Comparison of ENCODE assay signal across 15 cellular contexts in genomic region chr20:37745553-37745952, GRCh38. TPM values are rescaled to one million over a fixed set of nuclear protein-coding genes. Genes with fewer than 3 reads are reported as not detected.
A peak's percentile ranks its signal among the peaks of the same experiment; 100 is the strongest.
DNase-seq lines count a peak whose midpoint lies in the region; ATAC-seq, FAIRE-seq and TF ChIP-seq lines count a peak whose summit lies in the region.
"Had no signal": no experiment of that assay in that cellular context is flagged by ENCODE, and none has a peak within 500 bp of the region (broad histone marks: within the 10 kb centered on the region; RNA-seq: fewer than 3 reads in every experiment).

No MANE protein-coding gene starts in this region.

- no peak overlapping the region for H3K4me3 ChIP-seq in GM12864 (ENCODE audit: low read depth, low read length)
- no peak overlapping the region for H3K4me3 ChIP-seq in endothelial cell of umbilical vein (replicated peaks in 1 of 3; ENCODE audit: insufficient read depth in 1 of 3, low read depth in 1 of 3, low read length in 3 of 3)
- no peak overlapping the region for H3K4me3 ChIP-seq in A673 (ENCODE audit: low read depth, low read length, poor library complexity, severe bottlenecking)
- H3K4me3 ChIP-seq: right atrium auricular region had no signal

- H3K27ac ChIP-seq in endothelial cell of umbilical vein (ENCODE audit: insufficient read depth, low read depth, low read length) (no peak overlapping the region), A673 (ENCODE audit: low read depth, low read length, poor library complexity, severe bottlenecking) (no peak overlapping the region)
- H3K27ac ChIP-seq: 22Rv1, right atrium auricular region had no signal

- H3K4me2 ChIP-seq in endothelial cell of umbilical vein (ENCODE audit: insufficient read depth, low read length), result no peak overlapping the region

- no peak overlapping the region for H2AFZ ChIP-seq in endothelial cell of umbilical vein (ENCODE audit: low read depth, low read length)

- no peaks in the 10 kb centered on the region for H4K20me1 ChIP-seq in endothelial cell of umbilical vein (replicated peaks; ENCODE audit: control insufficient read depth, extremely low read depth, insufficient read depth, low read length)

- H3K9me3 ChIP-seq in endothelial cell of umbilical vein (replicated peaks; ENCODE audit: control insufficient read depth, insufficient read depth, low read length), result no peaks in the 10 kb centered on the region
- H3K9me3 ChIP-seq in A673 (ENCODE audit: low read depth, low read length, poor library complexity, severe bottlenecking), result no peaks in the 10 kb centered on the region
- H3K9me3 ChIP-seq: right atrium auricular region had no signal

- DNase-seq in activated CD4-positive, CD25-positive, alpha-beta regulatory T cell (lab: John Stamatoyannopoulos, UW), result no peak
- DNase-seq in GM12864 (ENCODE audit: low read depth) (peak; percentile 43), NAMALWA (ENCODE audit: low spot score) (peak; percentile 6), endothelial cell of umbilical vein (ENCODE audit: low read depth, low spot score) (peak; percentile 35), A673 (ENCODE audit: low spot score) (no peak), G401 (ENCODE audit: low spot score) (no peak)
- DNase-seq: anterior cingulate cortex, cortex of kidney, NCI-H2081, SHP77 treated with DMSO at 0.1 percent for 48 hours had no signal

- no peaks in the 10 kb centered on the region for H3K27me3 ChIP-seq in endothelial cell of umbilical vein (ENCODE audit: control insufficient read depth in 2 of 2, insufficient read depth in 2 of 2, low read length in 2 of 2)
- no peaks in the 10 kb centered on the region for H3K27me3 ChIP-seq in A673 (replicated peaks; ENCODE audit: insufficient read depth, low read depth, low read length, poor library complexity)
- H3K27me3 ChIP-seq: right atrium auricular region had no signal

- POLR2A ChIA-PET in endothelial cell of umbilical vein (lab: Charles Lee), result no interaction called here
- POLR2A ChIA-PET in A673 (lab: Charles Lee; ENCODE audit: low non-redundant PET), result no interaction called here

- BruUV-seq in endothelial cell of umbilical vein (replicated peaks; lab: Mats Ljungman, UMichigan) (no TSS peak), A673 (replicated peaks; lab: Mats Ljungman, UMichigan) (no TSS peak)

- H3K9ac ChIP-seq in endothelial cell of umbilical vein (replicated peaks; ENCODE audit: extremely low read depth, insufficient read depth, low read length), result no peak overlapping the region

- ATAC-seq in activated CD4-positive, CD25-positive, alpha-beta regulatory T cell treated with anti-CD3 and anti-CD28 coated beads, Interleukin-2, amount 50 U/mL, for 24 hours, result peak; percentile 30 to 91
- ATAC-seq in GM19463 (IDR thresholded peaks at IDR 0.05; ENCODE audit: unreplicated experiment), result no peak
- ATAC-seq: natural killer cell treated with Interleukin-12 subunit alpha and Interleukin-12 subunit beta and Interleukin-15 and Interleukin-18, amount 100 ng/mL, for 72 hours had no signal

- FAIRE-seq in endothelial cell of umbilical vein (lab: Jason Lieb, UNC), result no peak

- no peaks in the 10 kb centered on the region for H3K9me1 ChIP-seq in endothelial cell of umbilical vein (replicated peaks; ENCODE audit: control insufficient read depth, extremely low read depth, insufficient read depth, low read length)

- TF ChIP-seq CTCF in GM12864 (IDR thresholded peaks at IDR 0.05; ENCODE audit: low read depth, low read length, missing control alignments) (no peak), endothelial cell of umbilical vein (IDR thresholded peaks at IDR 0.05; ENCODE audit: extremely low read depth in 1 of 2, insufficient read depth in 1 of 2, low read depth in 1 of 2, low read length in 2 of 2) (no peak), A673 (conservative IDR thresholded peaks at IDR 0.05; ENCODE audit: low read depth, low read length) (no peak)

- dilution Hi-C loops in endothelial cell of umbilical vein (cut with MboI; ENCODE audit: extremely low pct_ligation_motif_present, low sequenced_read_pairs), result no loop called here

- TF ChIP-seq POLR2A in endothelial cell of umbilical vein (IDR thresholded peaks at IDR 0.05; ENCODE audit: low read depth, low read length), result no peak

- H3K79me2 ChIP-seq in endothelial cell of umbilical vein (ENCODE audit: control insufficient read depth, insufficient read depth, low read length), result no peaks in the 10 kb centered on the region

- H3K36me3 ChIP-seq in endothelial cell of umbilical vein (ENCODE audit: control insufficient read depth in 2 of 2, extremely low read depth in 1 of 2, insufficient read depth in 2 of 2, low read length in 2 of 2) (peaks cover 0 to 2% of the 10 kb centered on the region in 2 experiments), A673 (ENCODE audit: insufficient read depth, low read length, poor library complexity, severe bottlenecking) (no peaks in the 10 kb centered on the region)

- intact Hi-C loops in endothelial cell of umbilical vein (cut with micrococcal nuclease), result no loop called here
- intact Hi-C loops in A673 (cut with micrococcal nuclease; ENCODE audit: unreplicated experiment), result no loop called here

- in situ Hi-C loops in G401 (cut with HindIII; ENCODE audit: low sequenced_read_pairs), result no loop called here

- H3K4me1 ChIP-seq in endothelial cell of umbilical vein (ENCODE audit: control insufficient read depth, extremely low read depth, insufficient read depth, low read length) (no peaks in the 10 kb centered on the region), A673 (ENCODE audit: insufficient read depth, low read length, poor library complexity, severe bottlenecking) (no peaks in the 10 kb centered on the region)

- CTCF ChIA-PET in endothelial cell of umbilical vein (lab: Charles Lee), result interaction anchor here (0.7 kb wide), 1 partner anchor 10 kb away, joined by 3 read pairs; no protein-coding TSS in a partner anchor
- CTCF ChIA-PET in A673 (lab: Charles Lee), result no interaction called here

TF ChIP-seq in endothelial cell of umbilical vein, 7 proteins besides CTCF, POLR2A, EP300 and RAD21:
- TF ChIP-seq MAX (IDR thresholded peaks at IDR 0.05; ENCODE audit: insufficient read depth, insufficient read length) (no peak), FOS (IDR thresholded peaks at IDR 0.05; ENCODE audit: borderline replicate concordance, insufficient read depth, low read length) (no peak), GATA2 (IDR thresholded peaks at IDR 0.05; ENCODE audit: insufficient read depth, insufficient read length, low read depth, low read length) (no peak), POLR2AphosphoS5 (IDR thresholded peaks at IDR 0.05; ENCODE audit: insufficient read depth, low read depth, low read length) (no peak), EZH2 (IDR thresholded peaks at IDR 0.05; ENCODE audit: borderline replicate concordance, low read depth, low read length, severe bottlenecking) (no peak), JUN (IDR thresholded peaks at IDR 0.05; ENCODE audit: borderline replicate concordance, insufficient read depth, insufficient read length, low read depth) (no peak), MYC (IDR thresholded peaks at IDR 0.05; ENCODE audit: low read depth, low read length) (no peak)

RNA-seq across cellular contexts. Expression of gene CTNNBL1, which starts 51.7 kb away (rescaled TPM):
- 54.8 and 60.2 TPM in 2 replicates for total RNA-seq in endothelial cell of umbilical vein
- 16.5 and 20.8 TPM in 2 replicates for polyA plus RNA-seq in endothelial cell of umbilical vein
- 29.8 and 37.7 TPM in 2 replicates for polyA plus RNA-seq in endothelial cell of umbilical vein (2011; cell fraction: cytosol; rRNA removed)
- polyA plus RNA-seq in endothelial cell of umbilical vein (2011; cell fraction: nucleus; rRNA removed), result 21.5 and 22.5 TPM in 2 replicates
- polyA plus RNA-seq in endothelial cell of umbilical vein (2012), result 71.1 and 82.9 TPM in 2 replicates
- 23.9 and 28.1 TPM in 2 replicates for polyA minus RNA-seq in endothelial cell of umbilical vein
- polyA minus RNA-seq in endothelial cell of umbilical vein (2011; cell fraction: cytosol; rRNA and poly(A)+ RNA removed), result 29.2 TPM
- polyA minus RNA-seq in endothelial cell of umbilical vein (2011; cell fraction: nucleus; rRNA and poly(A)+ RNA removed), result 15.4 and 16.2 TPM in 2 replicates
- 88.5 and 99.9 TPM in 2 replicates for total RNA-seq in A673 (2021)
- total RNA-seq in G401 (2014; rRNA removed; shearing (Covaris generic)), result 81.2 and 119 TPM in 2 replicates

Comparison
In these comparisons a context has a peak if more than half of its experiments do, and no peak if none do; other contexts are left out.
1. DNase-seq: peak in GM12864 (single experiment), NAMALWA (single experiment) and endothelial cell of umbilical vein (single experiment); none in activated CD4-positive, CD25-positive, alpha-beta regulatory T cell (0 of 4), A673 (single experiment) and G401 (single experiment).